1 cellular context compared by ENCODE assay signal in the genomic region with DNA sequence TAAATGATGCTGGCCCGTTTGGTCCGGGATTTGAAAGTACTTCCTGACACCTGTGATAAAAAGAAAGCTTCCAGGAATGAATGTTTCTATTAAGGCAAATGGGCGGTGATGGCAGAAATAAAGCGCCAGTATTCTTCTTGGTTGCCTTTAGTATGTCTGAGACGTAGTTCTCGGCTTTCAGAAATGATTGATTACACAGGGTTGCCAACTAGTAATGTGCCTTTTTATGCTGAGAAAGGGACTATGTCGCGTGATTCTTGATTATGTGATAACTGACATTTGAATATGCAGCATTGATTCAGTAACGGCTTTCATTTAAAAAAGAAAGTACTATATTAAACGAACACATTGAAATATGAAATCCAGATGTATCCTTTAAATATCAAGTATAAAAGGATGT.
TF ChIP-seq lines count a peak whose summit lies in the region.

No MANE protein-coding gene starts in this region.

TF ChIP-seq in IMR-90, 13 proteins besides CTCF, POLR2A, EP300 and RAD21:
- TF ChIP-seq SMC3 (IDR thresholded peaks at IDR 0.05; ENCODE audit: low read depth, low read length) = no peak
- TF ChIP-seq RFX5 (IDR thresholded peaks at IDR 0.05; ENCODE audit: low read depth, low read length) = no peak
- TF ChIP-seq MAZ (IDR thresholded peaks at IDR 0.05; ENCODE audit: borderline replicate concordance, low read depth, low read length) = no peak
- TF ChIP-seq FOS (IDR thresholded peaks at IDR 0.05; ENCODE audit: low read depth, low read length) = no peak
- TF ChIP-seq MXI1 (IDR thresholded peaks at IDR 0.05; ENCODE audit: borderline replicate concordance, low read depth, low read length) = no peak
- no peak for TF ChIP-seq BHLHE40 (IDR thresholded peaks at IDR 0.05; ENCODE audit: low read depth, low read length)
- no peak for TF ChIP-seq CHD1 (IDR thresholded peaks at IDR 0.05; ENCODE audit: low read depth, low read length)
- TF ChIP-seq, protein P1, sequence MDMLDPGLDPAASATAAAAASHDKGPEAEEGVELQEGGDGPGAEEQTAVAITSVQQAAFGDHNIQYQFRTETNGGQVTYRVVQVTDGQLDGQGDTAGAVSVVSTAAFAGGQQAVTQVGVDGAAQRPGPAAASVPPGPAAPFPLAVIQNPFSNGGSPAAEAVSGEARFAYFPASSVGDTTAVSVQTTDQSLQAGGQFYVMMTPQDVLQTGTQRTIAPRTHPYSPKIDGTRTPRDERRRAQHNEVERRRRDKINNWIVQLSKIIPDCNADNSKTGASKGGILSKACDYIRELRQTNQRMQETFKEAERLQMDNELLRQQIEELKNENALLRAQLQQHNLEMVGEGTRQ (IDR thresholded peaks at IDR 0.05; ENCODE audit: low read depth, low read length) = no peak
- TF ChIP-seq NFE2L2 (IDR thresholded peaks at IDR 0.05; ENCODE audit: low read depth, low read length) = no peak
- TF ChIP-seq, protein P2, sequence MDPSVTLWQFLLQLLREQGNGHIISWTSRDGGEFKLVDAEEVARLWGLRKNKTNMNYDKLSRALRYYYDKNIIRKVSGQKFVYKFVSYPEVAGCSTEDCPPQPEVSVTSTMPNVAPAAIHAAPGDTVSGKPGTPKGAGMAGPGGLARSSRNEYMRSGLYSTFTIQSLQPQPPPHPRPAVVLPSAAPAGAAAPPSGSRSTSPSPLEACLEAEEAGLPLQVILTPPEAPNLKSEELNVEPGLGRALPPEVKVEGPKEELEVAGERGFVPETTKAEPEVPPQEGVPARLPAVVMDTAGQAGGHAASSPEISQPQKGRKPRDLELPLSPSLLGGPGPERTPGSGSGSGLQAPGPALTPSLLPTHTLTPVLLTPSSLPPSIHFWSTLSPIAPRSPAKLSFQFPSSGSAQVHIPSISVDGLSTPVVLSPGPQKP (IDR thresholded peaks at IDR 0.05; ENCODE audit: borderline replicate concordance, low read depth, low read length) = no peak
- TF ChIP-seq CEBPB (IDR thresholded peaks at IDR 0.05; ENCODE audit: low read depth, low read length) = no peak
